In the genomic region with DNA sequence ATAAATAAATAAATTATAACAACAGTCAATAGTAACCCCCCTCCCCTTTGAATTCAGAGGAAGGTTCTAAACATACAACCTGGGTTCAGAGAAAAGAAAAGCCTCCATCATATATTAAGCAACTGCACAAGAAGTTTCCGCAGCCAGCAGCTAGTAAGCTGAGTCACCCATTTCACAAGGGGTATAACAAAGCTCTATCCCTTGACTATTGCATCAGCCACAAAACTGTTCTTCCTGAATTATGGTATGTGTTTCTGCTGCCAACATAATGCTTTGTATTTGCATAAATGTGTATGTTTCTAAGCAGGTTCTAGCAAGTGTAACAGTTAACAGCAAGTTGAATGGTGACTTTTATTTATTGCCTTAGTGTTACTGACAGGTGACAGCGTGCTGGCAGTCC, we compare ENCODE assay signal across 8 cellular contexts. TPM values are rescaled to one million over a fixed set of nuclear protein-coding genes. Genes with fewer than 3 reads are reported as not detected.
A peak's percentile ranks its signal among the peaks of the same experiment; 100 is the strongest.
DNase-seq lines count a peak whose midpoint lies in the region; ATAC-seq and TF ChIP-seq lines count a peak whose summit lies in the region.

No MANE protein-coding gene starts in this region.

- DNase-seq in activated naive CD4-positive, alpha-beta T cell (lab: John Stamatoyannopoulos, UW), result no peak
- DNase-seq in fibroblast of lung (ENCODE audit: low read depth in 2 of 2) (peak; percentile 87 to 96), stromal cell of bone marrow (ENCODE audit: low read depth) (peak; percentile 81), NCI-H524 treated with DMSO at 0.1 percent for 48 hours (lab: John Stamatoyannopoulos, UW) (no peak)

- H4K20me1 ChIP-seq in OCI-LY1 (ENCODE audit: insufficient read depth, low read length), result no peaks in the 10 kb centered on the region
- H4K20me1 ChIP-seq in fibroblast of lung (ENCODE audit: control insufficient read depth, extremely low read depth, insufficient read depth, low read length), result no peaks in the 10 kb centered on the region

- H3K9ac ChIP-seq in OCI-LY1 (ENCODE audit: low read length), result no peak overlapping the region
- no peak overlapping the region for H3K9ac ChIP-seq in fibroblast of lung (ENCODE audit: insufficient read depth, low read length)

- no peaks in the 10 kb centered on the region for H3K9me2 ChIP-seq in OCI-LY1 (ENCODE audit: low read depth, low read length)

- H3K36me3 ChIP-seq in OCI-LY1 (ENCODE audit: insufficient read depth, low read length), result no peaks in the 10 kb centered on the region
- H3K36me3 ChIP-seq in fibroblast of lung (ENCODE audit: control insufficient read depth, insufficient read depth, low read length), result no peaks in the 10 kb centered on the region

- H3K4me3 Mint-ChIP-seq in activated naive CD4-positive, alpha-beta T cell treated with anti-CD3 and anti-CD28 coated beads, Interleukin-2, amount 50 U/mL, for 24 hours, result no peak overlapping the region

- no peaks in the 10 kb centered on the region for H3F3A ChIP-seq in OCI-LY1 (ENCODE audit: insufficient read depth, low read length)

- H3K27ac ChIP-seq in OCI-LY1 (ENCODE audit: low read depth, low read length, poor library complexity, severe bottlenecking), result no peak overlapping the region
- no peak overlapping the region for H3K27ac ChIP-seq in fibroblast of lung (ENCODE audit: insufficient read depth, low read length)

- no peak overlapping the region for H3K4me2 ChIP-seq in OCI-LY1 (ENCODE audit: low read length)
- no peak overlapping the region for H3K4me2 ChIP-seq in fibroblast of lung (ENCODE audit: extremely low read depth, insufficient read depth, low read length)

- ATAC-seq in GM18502 (IDR thresholded peaks at IDR 0.05; ENCODE audit: poor library complexity, unreplicated experiment) (no peak), HG02840 (IDR thresholded peaks at IDR 0.05; ENCODE audit: low FRiP score, unreplicated experiment) (no peak)

- no peak for TF ChIP-seq CTCF in OCI-LY1 (IDR thresholded peaks at IDR 0.05; ENCODE audit: low read length)
- no peak for TF ChIP-seq CTCF in fibroblast of lung (conservative IDR thresholded peaks at IDR 0.05 in 1 of 2, IDR thresholded peaks at IDR 0.05 in 1 of 2; ENCODE audit: low read depth in 1 of 2, low read length in 2 of 2)

- H3K36me3 Mint-ChIP-seq in activated naive CD4-positive, alpha-beta T cell treated with anti-CD3 and anti-CD28 coated beads, Interleukin-2, amount 50 U/mL, for 24 hours, result peaks cover 2% of the 10 kb centered on the region

- no peak overlapping the region for H3K4me3 ChIP-seq in OCI-LY1 (ENCODE audit: low read depth, low read length, poor library complexity, severe bottlenecking)
- H3K4me3 ChIP-seq in fibroblast of lung (replicated peaks in 1 of 4; ENCODE audit: control extremely low read depth in 1 of 4, insufficient read depth in 1 of 4, low read depth in 3 of 4, low read length in 4 of 4), result no peak overlapping the region

- H3K9me3 ChIP-seq in OCI-LY1 (ENCODE audit: low read length) (no peaks in the 10 kb centered on the region), fibroblast of lung (ENCODE audit: control insufficient read depth, insufficient read depth, low read depth, low read length) (no peaks in the 10 kb centered on the region)

- H3K27ac Mint-ChIP-seq in activated naive CD4-positive, alpha-beta T cell treated with anti-CD3 and anti-CD28 coated beads, Interleukin-2, amount 50 U/mL, for 24 hours, result peak overlapping the region; percentile 61

- H3K9me3 Mint-ChIP-seq in activated naive CD4-positive, alpha-beta T cell treated with anti-CD3 and anti-CD28 coated beads, Interleukin-2, amount 50 U/mL, for 24 hours, result no peaks in the 10 kb centered on the region

- H3K4me1 Mint-ChIP-seq in activated naive CD4-positive, alpha-beta T cell treated with anti-CD3 and anti-CD28 coated beads, Interleukin-2, amount 50 U/mL, for 24 hours, result peaks cover 13% of the 10 kb centered on the region

- H3K79me2 ChIP-seq in OCI-LY1 (ENCODE audit: insufficient read depth, low read length) (no peaks in the 10 kb centered on the region), fibroblast of lung (ENCODE audit: control insufficient read depth, insufficient read depth, low read length) (no peaks in the 10 kb centered on the region)

- peak overlapping the region; percentile 83; the same call in 1 of the 2 replicates for H2AFZ ChIP-seq in OCI-LY1 (ENCODE audit: low read length)
- no peak overlapping the region for H2AFZ ChIP-seq in fibroblast of lung (ENCODE audit: low read length)

- H3K27me3 Mint-ChIP-seq in activated naive CD4-positive, alpha-beta T cell treated with anti-CD3 and anti-CD28 coated beads, Interleukin-2, amount 50 U/mL, for 24 hours, result peaks cover 2% of the 10 kb centered on the region

- H3K4me1 ChIP-seq in OCI-LY1 (ENCODE audit: insufficient read depth, low read length, severe bottlenecking), result no peaks in the 10 kb centered on the region
- no peaks in the 10 kb centered on the region for H3K4me1 ChIP-seq in fibroblast of lung (ENCODE audit: control insufficient read depth, extremely low read depth, insufficient read depth, low read length)

- H3K27me3 ChIP-seq in OCI-LY1 (ENCODE audit: insufficient read depth, low read length) (no peaks in the 10 kb centered on the region), fibroblast of lung (ENCODE audit: control insufficient read depth, insufficient read depth, low read length) (no peaks in the 10 kb centered on the region)

RNA-seq across cellular contexts. Expression of a gene that starts 6.8 kb away (rescaled TPM):
- 21.6 and 22.3 TPM in 2 replicates for total RNA-seq in fibroblast of lung
- polyA plus RNA-seq in fibroblast of lung, result 10.8 and 14.8 TPM in 2 replicates
- 5.2 and 5.5 TPM in 2 replicates for polyA plus RNA-seq in fibroblast of lung (2012)
- polyA minus RNA-seq in fibroblast of lung (ENCODE audit: low replicate concordance), result 25.7 and 30.9 TPM in 2 replicates

Comparison
In these comparisons a context has a peak if more than half of its experiments do, and no peak if none do; other contexts are left out.
1. DNase-seq: peak in fibroblast of lung (2 of 2) and stromal cell of bone marrow (single experiment); none in activated naive CD4-positive, alpha-beta T cell (0 of 4) and NCI-H524 treated with DMSO at 0.1 percent for 48 hours (single experiment).